Comparison of ENCODE assay signal across 9 cellular contexts in genomic region chr11:61956191-61957027, GRCh38. TPM values are rescaled to one million over a fixed set of nuclear protein-coding genes. Genes with fewer than 3 reads are reported as not detected.
DNase-seq lines count a peak whose midpoint lies in the region; TF ChIP-seq lines count a peak whose summit lies in the region.
"Had no signal": no experiment of that assay in that cellular context is flagged by ENCODE, and none has a peak within 500 bp of the region (broad histone marks: within the 10 kb centered on the region; RNA-seq: fewer than 3 reads in every experiment).

No MANE protein-coding gene starts in this region.

- peak overlapping the region in 6 of 11 experiments; percentile 80 to 97 (median 91); a peak in 13 of 22 replicates for H3K9ac ChIP-seq in BLaER1 treated with 17β-estradiol and CSF1 and Interleukin-3, amounts not matched to agents 10 nM and 100 nM

- intact Hi-C loops in posterior vena cava (cut with DNase I), result loop anchor here in 1 of 2 donors (10.0 kb wide), 1 partner anchor 162 kb away; the partner anchor contains the start of genes FEN1 and TMEM258

- peaks cover 0 to 54% (median 0%) of the 10 kb centered on the region in 11 experiments; a peak in 11 of 22 replicates for H3K36me3 ChIP-seq in BLaER1 treated with 17β-estradiol and CSF1 and Interleukin-3, amounts not matched to agents 10 nM and 100 nM
- H3K36me3 ChIP-seq in Peyer's patch (peaks cover 0 to 4% (median 0%) of the 10 kb centered on the region in 3 donors), HAP-1 (replicated peaks) (no peaks in the 10 kb centered on the region)

- peak overlapping the region in 9 of 11 experiments; percentile 66 to 100 (median 91); a peak in 17 of 22 replicates for H3K4me2 ChIP-seq in BLaER1 treated with 17β-estradiol and CSF1 and Interleukin-3, amounts not matched to agents 10 nM and 100 nM

- in situ Hi-C loops in HAP-1 (cut with MboI; ENCODE audit: low sequenced_read_pairs), result no loop called here

- H4K20me1 ChIP-seq in BLaER1 treated with 17β-estradiol and CSF1 and Interleukin-3, amounts not matched to agents 10 nM and 100 nM, result peaks cover 0 to 19% (median 0%) of the 10 kb centered on the region in 11 experiments; a peak in 3 of 22 replicates

- peaks cover 10 to 98% (median 66%) of the 10 kb centered on the region in 10 experiments; a peak in 19 of 20 replicates for H3K4me1 ChIP-seq in BLaER1 treated with 17β-estradiol and CSF1 and Interleukin-3, amounts not matched to agents 10 nM and 100 nM
- H3K4me1 ChIP-seq in Peyer's patch (peaks cover 9 to 31% (median 15%) of the 10 kb centered on the region in 4 donors), HAP-1 (no peaks in the 10 kb centered on the region)

- no peak for DNase-seq in Peyer's patch
- no peak for DNase-seq in fibroblast of the aortic adventitia (ENCODE audit: low read depth)
- DNase-seq in posterior vena cava (ENCODE audit: low spot score), result peak; percentile 67
- no peak for DNase-seq in NCI-H748 (lab: John Stamatoyannopoulos, UW; ENCODE audit: unreplicated experiment)
- no peak for DNase-seq in HAP-1 (ENCODE audit: low spot score in 2 of 2)
- DNase-seq in NCI-H2171 treated with DMSO at 0.1 percent for 48 hours (lab: John Stamatoyannopoulos, UW), result no peak
- DNase-seq in hippocampal formation (lab: John Stamatoyannopoulos, UW), result no peak

- TF ChIP-seq POLR2A in Peyer's patch (IDR thresholded peaks at IDR 0.05), result no peak

- TF ChIP-seq CTCF in Peyer's patch (IDR thresholded peaks at IDR 0.05) (no peak), fibroblast of the aortic adventitia (IDR thresholded peaks at IDR 0.05; ENCODE audit: insufficient read depth, low read length) (no peak)

- H3K27me3 ChIP-seq in BLaER1 treated with 17β-estradiol and CSF1 and Interleukin-3, amounts not matched to agents 10 nM and 100 nM, result peaks cover 0 to 26% (median 6%) of the 10 kb centered on the region in 11 experiments; a peak in 12 of 22 replicates
- H3K27me3 ChIP-seq in Peyer's patch, result no peaks in the 10 kb centered on the region
- no peaks in the 10 kb centered on the region for H3K27me3 ChIP-seq in HAP-1 (ENCODE audit: low read depth)

- H3K27ac ChIP-seq in BLaER1 treated with 17β-estradiol and CSF1 and Interleukin-3, amounts not matched to agents 10 nM and 100 nM, result peak overlapping the region in 10 of 11 experiments; percentile 76 to 98 (median 94); a peak in 19 of 22 replicates
- peak overlapping the region in 3 of 4 donors; percentile 58 to 81 (median 81) for H3K27ac ChIP-seq in Peyer's patch

- H3K4me3 ChIP-seq in BLaER1 treated with 17β-estradiol and CSF1 and Interleukin-3, amounts not matched to agents 10 nM and 100 nM, result peak overlapping the region in 6 of 10 experiments; percentile 50 to 70 (median 64); a peak in 12 of 20 replicates
- H3K4me3 ChIP-seq in Peyer's patch (peak overlapping the region in 2 of 4 donors; percentile 46 to 54), fibroblast of the aortic adventitia (ENCODE audit: low read depth, low read length) (peak overlapping the region; percentile 50), HAP-1 (no peak overlapping the region)

- H3K9me3 ChIP-seq in BLaER1 treated with 17β-estradiol and CSF1 and Interleukin-3, amounts not matched to agents 10 nM and 100 nM (replicated peaks in 1 of 11), result no peaks in the 10 kb centered on the region
- H3K9me3 ChIP-seq in Peyer's patch (no peaks in the 10 kb centered on the region), HAP-1 (no peaks in the 10 kb centered on the region)

RNA-seq across cellular contexts. Expression of gene BEST1, which starts 6.3 kb away (rescaled TPM):
- total RNA-seq in Peyer's patch, result 1 to 10 TPM in 3 of 4 donors, under 1 TPM in 1; 0.47 to 4.1 (median 2.3) TPM
- 3.1 and 3.4 TPM in 2 replicates for total RNA-seq in fibroblast of the aortic adventitia (ENCODE audit: low replicate concordance)
- 1 to 10 TPM; 5.8 to 9.5 TPM for total RNA-seq in posterior vena cava
- total RNA-seq: activated CD8-positive, alpha-beta memory T cell treated with anti-CD3 and anti-CD28 coated beads for 36 hours had no signal

RNA-seq across cellular contexts. Expression of gene FTH1, which starts 11.0 kb away (rescaled TPM):
- 1,000 to 10,000 TPM; 3,399 to 5,471 (median 4,336) TPM for total RNA-seq in Peyer's patch
- 1,813 and 2,631 TPM in 2 replicates for total RNA-seq in fibroblast of the aortic adventitia (ENCODE audit: low replicate concordance)
- 1,000 to 10,000 TPM; 2,679 to 3,454 TPM for total RNA-seq in posterior vena cava

RNA-seq across cellular contexts. Expression of gene RAB3IL1, which starts 39.0 kb away (rescaled TPM):
- total RNA-seq in Peyer's patch, result 10 to 100 TPM in 1 of 4 donors, 1 to 10 TPM in 3; 1.1 to 28.1 (median 5.7) TPM
- 17.1 and 50.7 TPM in 2 replicates for total RNA-seq in fibroblast of the aortic adventitia (ENCODE audit: low replicate concordance)
- total RNA-seq in posterior vena cava, result 10 to 100 TPM; 26.7 to 31.5 TPM
- total RNA-seq: activated CD8-positive, alpha-beta memory T cell treated with anti-CD3 and anti-CD28 coated beads for 36 hours had no signal
